Comparison of ENCODE assay signal across 2 cellular contexts in genomic region chr14:82502043-82502442, GRCh38.
TF ChIP-seq lines count a peak whose summit lies in the region.

No MANE protein-coding gene starts in this region.

TF ChIP-seq in IMR-90, 13 proteins besides CTCF, POLR2A, EP300 and RAD21 (continued from another document):
- TF ChIP-seq ELK1 (IDR thresholded peaks at IDR 0.05; ENCODE audit: borderline replicate concordance, low read depth, low read length) = no peak
- peak; percentile 80 for TF ChIP-seq MAFK (IDR thresholded peaks at IDR 0.05; ENCODE audit: low read depth, low read length)

TF ChIP-seq in K562, 482 proteins besides CTCF, POLR2A, EP300 and RAD21 (continued from another document):
- TF ChIP-seq HOMEZ (CRISPR knock-in tag; IDR thresholded peaks at IDR 0.05) (no peak), PHTF2 (CRISPR knock-in tag; IDR thresholded peaks at IDR 0.05) (no peak), STAG1 (CRISPR knock-in tag; IDR thresholded peaks at IDR 0.05; ENCODE audit: borderline replicate concordance) (no peak), TFE3 (CRISPR knock-in tag; IDR thresholded peaks at IDR 0.05) (peak; percentile 81), ZNF778 (CRISPR knock-in tag; IDR thresholded peaks at IDR 0.05) (no peak), TRIM25 (IDR thresholded peaks at IDR 0.05; ENCODE audit: borderline replicate concordance) (no peak), ETV1 (tag; conservative IDR thresholded peaks at IDR 0.05; ENCODE audit: low read depth) (no peak)
